In genomic region chr3:32419766-32420137, GRCh38 we compare ENCODE assay signal across 9 cellular contexts. TPM values are rescaled to one million over a fixed set of nuclear protein-coding genes. Genes with fewer than 3 reads are reported as not detected.
DNase-seq lines count a peak whose midpoint lies in the region; ATAC-seq and TF ChIP-seq lines count a peak whose summit lies in the region.
"Had no signal": no experiment of that assay in that cellular context is flagged by ENCODE, and none has a peak within 500 bp of the region (broad histone marks: within the 10 kb centered on the region; RNA-seq: fewer than 3 reads in every experiment).

No MANE protein-coding gene starts in this region.

- no peak for TF ChIP-seq CTCF in SK-N-SH (IDR thresholded peaks at IDR 0.05)
- TF ChIP-seq CTCF in Peyer's patch (IDR thresholded peaks at IDR 0.05), result no peak
- TF ChIP-seq CTCF in endothelial cell (IDR thresholded peaks at IDR 0.05; ENCODE audit: unreplicated experiment), result no peak
- no peak for TF ChIP-seq CTCF in spleen (IDR thresholded peaks at IDR 0.05 in 8 of 11, conservative IDR thresholded peaks at IDR 0.05 in 3 of 11)

- POLR2A ChIA-PET in SK-N-SH (lab: Yijun Ruan, JAX), result no interaction called here

- CTCF ChIA-PET in SK-N-SH (lab: Yijun Ruan, JAX), result interaction anchor here (1.0 to 1.6 kb wide), 2 partner anchors 45 to 54 kb away, joined by 3 read pairs; no protein-coding TSS in a partner anchor

- H3K36me3 Mint-ChIP-seq in endothelial cell (ENCODE audit: low read depth, unreplicated experiment), result peaks cover 5% of the 10 kb centered on the region

- H3K27ac Mint-ChIP-seq in endothelial cell (ENCODE audit: unreplicated experiment), result peak overlapping the region; percentile 33

- H3K9ac ChIP-seq in SK-N-SH, result peak overlapping the region; percentile 57; the same call in 1 of the 2 replicates

- no peak for TF ChIP-seq POLR2A in Peyer's patch (IDR thresholded peaks at IDR 0.05)
- TF ChIP-seq POLR2A in spleen (IDR thresholded peaks at IDR 0.05), result no peak

- H3K4me1 ChIP-seq in SK-N-SH (ENCODE audit: control insufficient read depth in 1 of 2, insufficient read depth in 2 of 2, low read depth in 1 of 2, low read length in 1 of 2) (peaks cover 32 to 33% of the 10 kb centered on the region in 2 experiments), Peyer's patch (peaks cover 2 to 50% (median 24%) of the 10 kb centered on the region in 4 donors), spleen (peaks cover 58 to 100% (median 79%) of the 10 kb centered on the region in 6 donors)

- WGBS in SK-N-SH (ENCODE audit: low lambda C conversion rate), result 100% methylated on average over 2 of the region's 2 CpGs
- whole genome bisulfite sequencing in spleen, 5 donors, result 31 to 63% (median 47%) methylated on average over 2 of the region's 2 CpGs

- H4K20me1 ChIP-seq in SK-N-SH (ENCODE audit: insufficient read depth), result no peaks in the 10 kb centered on the region

- H3K4me2 ChIP-seq in SK-N-SH, result peak overlapping the region; percentile 54

- H3K79me2 ChIP-seq in SK-N-SH (ENCODE audit: insufficient read depth), result peaks cover 54% of the 10 kb centered on the region; the same call in 1 of the 2 replicates

- H2AFZ ChIP-seq in SK-N-SH (ENCODE audit: low read depth), result peak overlapping the region; percentile 23

- H3K4me3 ChIP-seq in SK-N-SH (ENCODE audit: low read depth in 2 of 2, low read length in 1 of 2) (no peak overlapping the region), Peyer's patch (no peak overlapping the region), spleen (peak overlapping the region in 1 of 8 donors; percentile 30)

- H3K27ac ChIP-seq in SK-N-SH (ENCODE audit: low read depth in 2 of 2, low read length in 1 of 2), result peak overlapping the region in 1 of 2 experiments; percentile 92; a peak in 2 of 4 replicates
- peak overlapping the region; percentile 0 to 84 (median 60) for H3K27ac ChIP-seq in Peyer's patch
- peak overlapping the region; percentile 65 to 87 (median 84) for H3K27ac ChIP-seq in spleen

- H3K4me1 Mint-ChIP-seq in endothelial cell (ENCODE audit: unreplicated experiment), result peaks cover 35% of the 10 kb centered on the region

- peaks cover 7% of the 10 kb centered on the region for H3K27me3 Mint-ChIP-seq in endothelial cell (ENCODE audit: unreplicated experiment)

- intact Hi-C loops in spleen (cut with DNase I; ENCODE audit: low total_unique reads) (loop anchor here (5.0 kb wide), 1 partner anchor 48 kb away; no protein-coding TSS in a partner anchor), posterior vena cava (cut with DNase I) (no loop called here)

- no peak for TF ChIP-seq RAD21 in SK-N-SH (IDR thresholded peaks at IDR 0.05; ENCODE audit: low read length)

- ATAC-seq in SK-N-SH treated with all-trans-retinoic acid at 6 μM for 48 hours, result no peak

- H3K36me3 ChIP-seq in SK-N-SH (replicated peaks in 1 of 2; ENCODE audit: control insufficient read depth in 1 of 2, insufficient read depth in 2 of 2, low read length in 1 of 2) (no peaks in the 10 kb centered on the region), Peyer's patch (no peaks in the 10 kb centered on the region), spleen (no peaks in the 10 kb centered on the region)

- no peak for DNase-seq in SK-N-SH
- no peak for DNase-seq in Peyer's patch
- no peak for DNase-seq in endothelial cell (ENCODE audit: low spot score)
- no peak for DNase-seq in spleen
- no peak for DNase-seq in posterior vena cava (ENCODE audit: low spot score)
- DNase-seq in NCI-H2107 (lab: John Stamatoyannopoulos, UW), result no peak
- DNase-seq in activated CD8-positive, alpha-beta memory T cell treated with anti-CD3 and anti-CD28 coated beads for 24 hours, result no peak

- no peak for TF ChIP-seq EP300 in SK-N-SH (IDR thresholded peaks at IDR 0.05; ENCODE audit: borderline replicate concordance in 1 of 2, low read depth in 1 of 2, low read length in 1 of 2)

- H3K27me3 ChIP-seq in SK-N-SH (ENCODE audit: insufficient read depth), result no peaks in the 10 kb centered on the region
- no peaks in the 10 kb centered on the region for H3K27me3 ChIP-seq in Peyer's patch
- no peaks in the 10 kb centered on the region for H3K27me3 ChIP-seq in spleen (replicated peaks in 1 of 7)

- H3K9me2 ChIP-seq in SK-N-SH, result no peaks in the 10 kb centered on the region

- no peaks in the 10 kb centered on the region for H3K9me3 Mint-ChIP-seq in endothelial cell (ENCODE audit: unreplicated experiment)

- peaks cover 19% of the 10 kb centered on the region for H3F3A ChIP-seq in SK-N-SH (replicated peaks; ENCODE audit: insufficient read depth)

- H3K9me3 ChIP-seq in SK-N-SH (no peaks in the 10 kb centered on the region), Peyer's patch (no peaks in the 10 kb centered on the region), spleen (no peaks in the 10 kb centered on the region)

- peak overlapping the region; percentile 37 for H3K4me3 Mint-ChIP-seq in endothelial cell (ENCODE audit: unreplicated experiment)

TF ChIP-seq in SK-N-SH, 30 proteins besides CTCF, POLR2A, EP300 and RAD21 (continues in another document):
- no peak for TF ChIP-seq FOSL2 (IDR thresholded peaks at IDR 0.05; ENCODE audit: borderline replicate concordance, low read depth)
- TF ChIP-seq FOXJ3 (CRISPR knock-in tag; IDR thresholded peaks at IDR 0.05), result no peak
- TF ChIP-seq FOXM1 (IDR thresholded peaks at IDR 0.05; ENCODE audit: low read depth), result no peak
- no peak for TF ChIP-seq NFIC (IDR thresholded peaks at IDR 0.05; ENCODE audit: borderline replicate concordance)
- no peak for TF ChIP-seq TEAD4 (IDR thresholded peaks at IDR 0.05; ENCODE audit: borderline replicate concordance, insufficient read depth)
- no peak for TF ChIP-seq GABPA (IDR thresholded peaks at IDR 0.05; ENCODE audit: low read depth)
- TF ChIP-seq MAX (IDR thresholded peaks at IDR 0.05; ENCODE audit: low read depth), result no peak
- no peak for TF ChIP-seq IRF3 (IDR thresholded peaks at IDR 0.05; ENCODE audit: low read depth, low read length)
- TF ChIP-seq PBX3 (IDR thresholded peaks at IDR 0.05), result no peak

TF ChIP-seq in SK-N-SH treated with all-trans-retinoic acid at 6 μM for 48 hours, 23 proteins besides CTCF, POLR2A, EP300 and RAD21:
- no peak for TF ChIP-seq ZNF8 (CRISPR knock-in tag; IDR thresholded peaks at IDR 0.05)
- no peak for TF ChIP-seq ZFP3 (CRISPR knock-in tag; IDR thresholded peaks at IDR 0.05)
- TF ChIP-seq CSDC2 (CRISPR knock-in tag; IDR thresholded peaks at IDR 0.05), result no peak
- TF ChIP-seq OSR1 (CRISPR knock-in tag; IDR thresholded peaks at IDR 0.05), result no peak
- TF ChIP-seq ZNF565 (CRISPR knock-in tag; conservative IDR thresholded peaks at IDR 0.05; ENCODE audit: low read depth), result no peak
- TF ChIP-seq TCF4 (CRISPR knock-in tag; IDR thresholded peaks at IDR 0.05; ENCODE audit: borderline replicate concordance), result no peak

RNA-seq across cellular contexts. Expression of gene CMTM7, which starts 28.1 kb away (rescaled TPM):
- polyA plus RNA-seq in SK-N-SH (2012; rRNA removed) (50.1 and 50.7 TPM in 2 replicates), spleen (10 to 100 TPM; 27.6 to 38.3 (median 32.8) TPM)
- polyA plus RNA-seq in SK-N-SH (2012; cell fraction: cytosol; rRNA removed), result 30.3 and 39.5 TPM in 2 replicates
- polyA plus RNA-seq in SK-N-SH (2012; cell fraction: nucleus; rRNA removed), result 32.9 and 62.3 TPM in 2 replicates
- total RNA-seq in Peyer's patch (10 to 100 TPM in 2 of 4 donors, 1 to 10 TPM in 2; 5.7 to 41.3 (median 10.5) TPM), endothelial cell (ENCODE audit: unreplicated experiment) (54.4 TPM), spleen (10 to 100 TPM; 42.4 to 92.0 (median 48.6) TPM), posterior vena cava (10 to 100 TPM in 1 of 2 donors, 1 to 10 TPM in 1; 9.2 to 10.7 TPM)
- total RNA-seq: A673 had no signal
